Comparison of ENCODE assay signal across 5 cellular contexts in the genomic region with DNA sequence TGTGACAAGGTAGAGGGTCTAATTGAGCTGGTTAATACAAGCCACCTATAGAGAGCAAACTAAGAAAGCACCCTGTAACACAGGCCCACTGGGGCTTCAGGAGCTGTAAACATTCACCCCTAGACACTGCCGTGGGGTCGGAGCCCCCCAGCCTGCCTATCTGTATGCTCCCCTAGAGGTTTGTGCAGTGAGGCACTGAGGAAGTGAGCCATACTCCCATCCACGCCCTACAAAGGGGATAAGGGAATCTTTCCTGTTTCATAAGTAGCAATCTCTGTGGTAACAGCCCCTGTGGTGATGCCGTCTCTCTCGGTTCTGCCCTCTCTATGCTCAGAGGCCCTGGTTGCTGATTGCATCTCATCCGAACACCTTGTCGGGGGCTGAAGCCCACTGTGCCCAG.
"Had no signal": no experiment of that assay in that cellular context is flagged by ENCODE, and none has a peak within 500 bp of the region (broad histone marks: within the 10 kb centered on the region; RNA-seq: fewer than 3 reads in every experiment).

No MANE protein-coding gene starts in this region.

- H3K27ac Mint-ChIP-seq: GM23338, H9, IgD-negative memory B cell had no signal

- H3K4me3 Mint-ChIP-seq: GM23338, H9, IgD-negative memory B cell had no signal

- H3K4me1 Mint-ChIP-seq: GM23338, H9, IgD-negative memory B cell had no signal

- ATAC-seq: GM23338 had no signal

- DNase-seq: H9, HCEC 1CT had no signal

- H3K4me3 ChIP-seq: GM23338 had no signal

- H3K27ac ChIP-seq: HL-60 had no signal
